12 cellular contexts compared by ENCODE assay signal in genomic region chr5:142221091-142221860, GRCh38.
DNase-seq lines count a peak whose midpoint lies in the region; ATAC-seq and TF ChIP-seq lines count a peak whose summit lies in the region.
"Had no signal": no experiment of that assay in that cellular context is flagged by ENCODE, and none has a peak within 500 bp of the region (broad histone marks: within the 10 kb centered on the region; RNA-seq: fewer than 3 reads in every experiment).

No MANE protein-coding gene starts in this region.

- no peak overlapping the region for H3K4me3 ChIP-seq in AG04450 (ENCODE audit: low read depth, low read length)
- no peak overlapping the region for H3K4me3 ChIP-seq in mucosa of descending colon
- H3K4me3 ChIP-seq: coronary artery had no signal

- ATAC-seq in central memory CD8-positive, alpha-beta T cell (replicated peaks; ENCODE audit: extremely low read depth, poor library complexity, severe bottlenecking) = no peak
- ATAC-seq in mucosa of descending colon (peak; percentile 18), GM19324 (IDR thresholded peaks at IDR 0.05; ENCODE audit: low FRiP score, unreplicated experiment) (no peak)

- H3K4me1 ChIP-seq in mucosa of descending colon (ENCODE audit: low read depth) = peaks cover 12% of the 10 kb centered on the region

- DNase-seq in AG04450 (ENCODE audit: low read depth, low spot score) (no peak), H4 (ENCODE audit: low spot score) (peak; percentile 58), mucosa of descending colon (peak in 1 of 3 donors; percentile 16), amniotic stem cell (lab: John Stamatoyannopoulos, UW) (no peak), AG20443 (ENCODE audit: low spot score) (no peak)
- no peak for DNase-seq in central memory CD8-positive, alpha-beta T cell (ENCODE audit: low spot score in 2 of 2)
- no peak for DNase-seq in activated CD4-positive, CD25-positive, alpha-beta regulatory T cell (lab: John Stamatoyannopoulos, UW)
- DNase-seq: CD4-positive, alpha-beta T cell; NCI-H2227 treated with DMSO at 0.1 percent for 48 hours had no signal

- H3K4me3 Mint-ChIP-seq in central memory CD8-positive, alpha-beta T cell = no peak overlapping the region
- H3K4me3 Mint-ChIP-seq: activated naive CD4-positive, alpha-beta T cell treated with anti-CD3 and anti-CD28 coated beads, Interleukin-2, amount 50 U/mL, for 24 hours; CD4-positive, alpha-beta T cell had no signal

- intact Hi-C loops in mucosa of descending colon (cut with DNase I, micrococcal nuclease) = no loop called here

- peak overlapping the region; percentile 52 for H3K27ac Mint-ChIP-seq in central memory CD8-positive, alpha-beta T cell (ENCODE audit: low read depth)
- H3K27ac Mint-ChIP-seq: activated naive CD4-positive, alpha-beta T cell treated with anti-CD3 and anti-CD28 coated beads, Interleukin-2, amount 50 U/mL, for 24 hours had no signal

- peaks cover 8% of the 10 kb centered on the region for H3K36me3 Mint-ChIP-seq in central memory CD8-positive, alpha-beta T cell (ENCODE audit: insufficient read depth)
- H3K36me3 Mint-ChIP-seq: activated naive CD4-positive, alpha-beta T cell treated with anti-CD3 and anti-CD28 coated beads, Interleukin-2, amount 50 U/mL, for 24 hours had no signal

- no peaks in the 10 kb centered on the region for H3K9me3 ChIP-seq in AG04450 (ENCODE audit: control insufficient read depth, insufficient read depth, low read length)
- H3K9me3 ChIP-seq in mucosa of descending colon = no peaks in the 10 kb centered on the region

- H3K27me3 ChIP-seq in AG04450 (ENCODE audit: control insufficient read depth, insufficient read depth, low read length) = peaks cover 2% of the 10 kb centered on the region

- H3K36me3 ChIP-seq in mucosa of descending colon (ENCODE audit: low read depth) = no peaks in the 10 kb centered on the region

- H3K9me3 Mint-ChIP-seq in central memory CD8-positive, alpha-beta T cell = no peaks in the 10 kb centered on the region
- H3K9me3 Mint-ChIP-seq: activated naive CD4-positive, alpha-beta T cell treated with anti-CD3 and anti-CD28 coated beads, Interleukin-2, amount 50 U/mL, for 24 hours; CD4-positive, alpha-beta T cell had no signal

- H3K27ac ChIP-seq in AG04450 (ENCODE audit: low read depth, low read length) = no peak overlapping the region
- H3K27ac ChIP-seq: coronary artery had no signal

- TF ChIP-seq CTCF in AG04450 (IDR thresholded peaks at IDR 0.05; ENCODE audit: low read depth, low read length) (peak; percentile 27; the same call in 1 of the 2 replicates), mucosa of descending colon (IDR thresholded peaks at IDR 0.05) (no peak)

- POLR2A ChIA-PET in AG04450 (lab: Yijun Ruan, JAX) = no interaction called here

- H3K27me3 Mint-ChIP-seq in central memory CD8-positive, alpha-beta T cell = peaks cover 7% of the 10 kb centered on the region
- H3K27me3 Mint-ChIP-seq: activated naive CD4-positive, alpha-beta T cell treated with anti-CD3 and anti-CD28 coated beads, Interleukin-2, amount 50 U/mL, for 24 hours; CD4-positive, alpha-beta T cell had no signal

- H3K4me1 Mint-ChIP-seq in central memory CD8-positive, alpha-beta T cell = peaks cover 34% of the 10 kb centered on the region

- CTCF ChIA-PET in AG04450 (lab: Charles Lee) = interaction anchor here (1.6 kb wide), 1 partner anchor 327 kb away, joined by 3 read pairs; no protein-coding TSS in a partner anchor
